20 cellular contexts compared by ENCODE assay signal in genomic region chr10:60149003-60149402, GRCh38.
DNase-seq lines count a peak whose midpoint lies in the region; ATAC-seq and TF ChIP-seq lines count a peak whose summit lies in the region.
"Had no signal": no experiment of that assay in that cellular context is flagged by ENCODE, and none has a peak within 500 bp of the region (broad histone marks: within the 10 kb centered on the region; RNA-seq: fewer than 3 reads in every experiment).

No MANE protein-coding gene starts in this region.

- CTCF ChIA-PET in activated naive CD4-positive, alpha-beta T cell treated with anti-CD3 and anti-CD28 coated beads for 36 hours (lab: Charles Lee) = no interaction called here

- peak overlapping the region; percentile 90 to 94 (median 91) for H3K27ac Mint-ChIP-seq in nephron
- H3K27ac Mint-ChIP-seq in activated T-cell treated with anti-CD3 and anti-CD28 coated beads, Interleukin-2, amount 50 U/mL, for 24 hours = no peak overlapping the region
- no peak overlapping the region for H3K27ac Mint-ChIP-seq in activated naive CD4-positive, alpha-beta T cell treated with anti-CD3 and anti-CD28 coated beads for 36 hours
- H3K27ac Mint-ChIP-seq: CD4-positive, alpha-beta T cell had no signal

- H3K4me3 Mint-ChIP-seq in nephron = no peak overlapping the region
- no peak overlapping the region for H3K4me3 Mint-ChIP-seq in activated T-cell treated with anti-CD3 and anti-CD28 coated beads, Interleukin-2, amount 50 U/mL, for 24 hours
- H3K4me3 Mint-ChIP-seq in activated naive CD4-positive, alpha-beta T cell treated with anti-CD3 and anti-CD28 coated beads for 36 hours = no peak overlapping the region
- H3K4me3 Mint-ChIP-seq: CD4-positive, alpha-beta T cell had no signal

- intact Hi-C loops in activated naive CD4-positive, alpha-beta T cell treated with anti-CD3 and anti-CD28 coated beads for 36 hours (cut with micrococcal nuclease) = no loop called here

- no peak for ATAC-seq in GM19328 (IDR thresholded peaks at IDR 0.05; ENCODE audit: unreplicated experiment)

- peaks cover 8% of the 10 kb centered on the region for H3K36me3 Mint-ChIP-seq in nephron (ENCODE audit: low read depth)
- peaks cover 51% of the 10 kb centered on the region for H3K36me3 Mint-ChIP-seq in activated T-cell treated with anti-CD3 and anti-CD28 coated beads, Interleukin-2, amount 50 U/mL, for 24 hours (ENCODE audit: low read depth)
- peaks cover 13% of the 10 kb centered on the region for H3K36me3 Mint-ChIP-seq in activated naive CD4-positive, alpha-beta T cell treated with anti-CD3 and anti-CD28 coated beads for 36 hours (ENCODE audit: low read depth)

- no peaks in the 10 kb centered on the region for H3K9me3 Mint-ChIP-seq in nephron
- H3K9me3 Mint-ChIP-seq in activated T-cell treated with anti-CD3 and anti-CD28 coated beads, Interleukin-2, amount 50 U/mL, for 24 hours = peaks cover 2% of the 10 kb centered on the region
- no peaks in the 10 kb centered on the region for H3K9me3 Mint-ChIP-seq in activated naive CD4-positive, alpha-beta T cell treated with anti-CD3 and anti-CD28 coated beads for 36 hours

- TF ChIP-seq CTCF in 22Rv1 (IDR thresholded peaks at IDR 0.05) (no peak), nephron (IDR thresholded peaks at IDR 0.05; ENCODE audit: unreplicated experiment in 3 of 3) (no peak)

- no peaks in the 10 kb centered on the region for H3K27me3 Mint-ChIP-seq in nephron (ENCODE audit: low read depth)
- H3K27me3 Mint-ChIP-seq in activated T-cell treated with anti-CD3 and anti-CD28 coated beads, Interleukin-2, amount 50 U/mL, for 24 hours = no peaks in the 10 kb centered on the region
- H3K27me3 Mint-ChIP-seq in activated naive CD4-positive, alpha-beta T cell treated with anti-CD3 and anti-CD28 coated beads for 36 hours (ENCODE audit: low read depth) = no peaks in the 10 kb centered on the region
- H3K27me3 Mint-ChIP-seq: CD4-positive, alpha-beta T cell had no signal

- peak overlapping the region; percentile 59 for H3K27ac ChIP-seq in 22Rv1
- peak overlapping the region; percentile 19 for H3K27ac ChIP-seq in epithelial cell of prostate
- H3K27ac ChIP-seq: prostate gland had no signal

- DNase-seq in HT-29 (ENCODE audit: low spot score) (peak; percentile 29), epithelial cell of prostate (ENCODE audit: low read depth, low spot score) (no peak), ureter (ENCODE audit: low spot score) (no peak)
- no peak for DNase-seq in activated T-cell treated with anti-CD3 and anti-CD28 coated beads, Interleukin-2, amount 50 U/mL, for 24 hours
- no peak for DNase-seq in activated naive CD4-positive, alpha-beta T cell treated with anti-CD3 and anti-CD28 coated beads for 36 hours
- DNase-seq: activated CD4-positive, alpha-beta T cell treated with anti-CD3 and anti-CD28 coated beads, Interleukin-2, amount 50 U/mL, for 48 hours; activated naive CD4-positive, alpha-beta T cell treated with Interleukin-2 at 50 U/mL for 16 hours; activated T-cell treated with anti-CD3 and anti-CD28 coated beads for 4 hours; CD4-positive, alpha-beta T cell; cortex of kidney; DMS79 treated with DMSO at 0.1 percent for 48 hours; mesendoderm; MM.1S; NCI-H2029; stimulated activated CD4-positive, alpha-beta T cell treated with anti-CD3 and anti-CD28 coated beads, Interleukin-4, amount 100 ng/mL, for 4 hours; T-helper 1 cell had no signal

- peaks cover 40% of the 10 kb centered on the region for H3K4me1 Mint-ChIP-seq in nephron
- no peaks in the 10 kb centered on the region for H3K4me1 Mint-ChIP-seq in activated T-cell treated with anti-CD3 and anti-CD28 coated beads, Interleukin-2, amount 50 U/mL, for 24 hours (ENCODE audit: low read depth)
- no peaks in the 10 kb centered on the region for H3K4me1 Mint-ChIP-seq in activated naive CD4-positive, alpha-beta T cell treated with anti-CD3 and anti-CD28 coated beads for 36 hours (ENCODE audit: low read depth)

Comparison
In these comparisons a context has a peak if more than half of its experiments do, and no peak if none do; other contexts are left out.
1. H3K27ac Mint-ChIP-seq: peak in nephron (3 of 3); none in activated T-cell treated with anti-CD3 and anti-CD28 coated beads, Interleukin-2, amount 50 U/mL, for 24 hours (single experiment) and activated naive CD4-positive, alpha-beta T cell treated with anti-CD3 and anti-CD28 coated beads for 36 hours (single experiment).